In genomic region chr11:32332990-32333334, GRCh38 we compare ENCODE assay signal across 1 cellular context.
TF ChIP-seq lines count a peak whose summit lies in the region.

No MANE protein-coding gene starts in this region.

TF ChIP-seq in GM12878, 131 proteins besides CTCF, POLR2A, EP300 and RAD21 (continued from another document):
- TF ChIP-seq CUX1 (IDR thresholded peaks at IDR 0.05; ENCODE audit: insufficient replicate concordance, low read depth, low read length) = no peak
